ENCODE assay signal across 1 cellular context in genomic region chr18:60684843-60685513, GRCh38.
TF ChIP-seq lines count a peak whose summit lies in the region.

No MANE protein-coding gene starts in this region.

TF ChIP-seq in GM23338, 12 proteins besides CTCF, POLR2A, EP300 and RAD21 (continued from another document):
- TF ChIP-seq ZNF462 (CRISPR knock-in tag; IDR thresholded peaks at IDR 0.05), result no peak
- TF ChIP-seq ETS1 (IDR thresholded peaks at IDR 0.05), result no peak
- TF ChIP-seq EZH2phosphoT487 (IDR thresholded peaks at IDR 0.05; ENCODE audit: unreplicated experiment), result no peak
- TF ChIP-seq JUNB (IDR thresholded peaks at IDR 0.05; ENCODE audit: unreplicated experiment), result no peak
- no peak for TF ChIP-seq ZNF114 (CRISPR knock-in tag; IDR thresholded peaks at IDR 0.05)
- no peak for TF ChIP-seq EZH2 (IDR thresholded peaks at IDR 0.05; ENCODE audit: low read depth, unreplicated experiment)
- no peak for TF ChIP-seq CREB1 (CRISPR knock-in tag; IDR thresholded peaks at IDR 0.05; ENCODE audit: low read depth)
- no peak for TF ChIP-seq ZNF331 (CRISPR knock-in tag; IDR thresholded peaks at IDR 0.05; ENCODE audit: low read depth)
- no peak for TF ChIP-seq POLR2AphosphoS5 (IDR thresholded peaks at IDR 0.05; ENCODE audit: low read depth)
TF ChIP-seq in GM23338: peak in this region for 0.
